In genomic region chr11:68343761-68344256, GRCh38 we compare ENCODE assay signal across 1 cellular context.
A peak's percentile ranks its signal among the peaks of the same experiment; 100 is the strongest.
TF ChIP-seq lines count a peak whose summit lies in the region.

No MANE protein-coding gene starts in this region.

TF ChIP-seq in HepG2, 621 proteins besides CTCF, POLR2A, EP300 and RAD21 (continued from another document and continues in another):
- TF ChIP-seq CSRNP2 (CRISPR knock-in tag; conservative IDR thresholded peaks at IDR 0.05; ENCODE audit: low read depth) (no peak), THRA (CRISPR knock-in tag; IDR thresholded peaks at IDR 0.05; ENCODE audit: borderline replicate concordance) (peak; percentile 39; the same call in 1 of the 2 replicates), MED13 (CRISPR knock-in tag; IDR thresholded peaks at IDR 0.05) (no peak), GLMP (CRISPR knock-in tag; IDR thresholded peaks at IDR 0.05; ENCODE audit: borderline replicate concordance) (no peak), SPEN (CRISPR knock-in tag; IDR thresholded peaks at IDR 0.05; ENCODE audit: low read depth) (peak; percentile 12; the same call in 1 of the 2 replicates), ISL2 (CRISPR knock-in tag; IDR thresholded peaks at IDR 0.05) (0 out of 2 replicates have a peak, but pooled peaks have one; percentile 21), ZNF777 (CRISPR knock-in tag; IDR thresholded peaks at IDR 0.05) (no peak), CCDC6 (CRISPR knock-in tag; IDR thresholded peaks at IDR 0.05) (no peak), ZBTB46 (CRISPR knock-in tag; IDR thresholded peaks at IDR 0.05; ENCODE audit: borderline replicate concordance) (no peak), REXO4 (CRISPR knock-in tag; IDR thresholded peaks at IDR 0.05; ENCODE audit: borderline replicate concordance) (no peak), MNT (IDR thresholded peaks at IDR 0.05) (no peak), PHF8 (CRISPR knock-in tag; IDR thresholded peaks at IDR 0.05) (no peak), ZNF724P (CRISPR knock-in tag; IDR thresholded peaks at IDR 0.05; ENCODE audit: borderline replicate concordance) (no peak), RCOR2 (CRISPR knock-in tag; IDR thresholded peaks at IDR 0.05) (no peak), DRAP1 (CRISPR knock-in tag; IDR thresholded peaks at IDR 0.05) (peak; percentile 45; the same call in 1 of the 2 replicates), ZNF350 (CRISPR knock-in tag; IDR thresholded peaks at IDR 0.05; ENCODE audit: borderline replicate concordance, low read depth) (no peak), RNF2 (conservative IDR thresholded peaks at IDR 0.05; ENCODE audit: low read depth) (no peak), TFDP1 (CRISPR knock-in tag; IDR thresholded peaks at IDR 0.05; ENCODE audit: borderline replicate concordance) (no peak), POLR2AphosphoS2 (IDR thresholded peaks at IDR 0.05; ENCODE audit: low read depth, low read length) (no peak), SRSF1 (optimal IDR thresholded peaks at IDR 0.05; ENCODE audit: low read depth, low read length) (no peak), SMAD1 (CRISPR knock-in tag; IDR thresholded peaks at IDR 0.05; ENCODE audit: borderline replicate concordance, low read depth) (no peak), ZSCAN30 (CRISPR knock-in tag; IDR thresholded peaks at IDR 0.05) (no peak), CHCHD3 (CRISPR knock-in tag; IDR thresholded peaks at IDR 0.05) (no peak), NR3C1 (CRISPR knock-in tag; IDR thresholded peaks at IDR 0.05) (no peak), MYPOP (CRISPR knock-in tag; IDR thresholded peaks at IDR 0.05) (no peak), ZNF317 (CRISPR knock-in tag; IDR thresholded peaks at IDR 0.05) (no peak), NFE2L2 (IDR thresholded peaks at IDR 0.05; ENCODE audit: low read length) (no peak), MLXIP (CRISPR knock-in tag; IDR thresholded peaks at IDR 0.05; ENCODE audit: borderline replicate concordance) (no peak), HIC2 (CRISPR knock-in tag; IDR thresholded peaks at IDR 0.05; ENCODE audit: low read depth) (peak; percentile 84), ZBTB43 (CRISPR knock-in tag; conservative IDR thresholded peaks at IDR 0.05) (no peak), PRPF4 (IDR thresholded peaks at IDR 0.05; ENCODE audit: low read depth, low read length, poor library complexity, severe bottlenecking) (no peak), SRF (IDR thresholded peaks at IDR 0.05; ENCODE audit: low read depth, low read length) (no peak), ZFP37 (CRISPR knock-in tag; IDR thresholded peaks at IDR 0.05; ENCODE audit: borderline replicate concordance) (no peak), ZFP1 (CRISPR knock-in tag; IDR thresholded peaks at IDR 0.05) (no peak), HNRNPK (IDR thresholded peaks at IDR 0.05; ENCODE audit: low read depth, low read length, poor library complexity, severe bottlenecking) (no peak), ELF3 (CRISPR knock-in tag; IDR thresholded peaks at IDR 0.05) (no peak)
